ENCODE assay signal across 8 cellular contexts in genomic region chr2:239312741-239313246, GRCh38.
DNase-seq lines count a peak whose midpoint lies in the region; ATAC-seq and TF ChIP-seq lines count a peak whose summit lies in the region.

No MANE protein-coding gene starts in this region.

- no peak for TF ChIP-seq CTCF in breast epithelium (IDR thresholded peaks at IDR 0.05)
- TF ChIP-seq CTCF in MCF 10A (IDR thresholded peaks at IDR 0.05; ENCODE audit: unreplicated experiment), result no peak
- no peak for TF ChIP-seq CTCF in osteocyte (IDR thresholded peaks at IDR 0.05)

- H3K9me3 ChIP-seq in breast epithelium, result no peaks in the 10 kb centered on the region

- peaks cover 0 to 4% of the 10 kb centered on the region in 2 donors for H3K4me1 ChIP-seq in breast epithelium

- H3K4me1 Mint-ChIP-seq in MCF 10A (ENCODE audit: insufficient read depth, unreplicated experiment) (no peaks in the 10 kb centered on the region), osteocyte (ENCODE audit: unreplicated experiment) (peaks cover 21% of the 10 kb centered on the region)

- TF ChIP-seq POLR2A in breast epithelium (IDR thresholded peaks at IDR 0.05), result no peak

- H3K36me3 Mint-ChIP-seq in MCF 10A (ENCODE audit: insufficient read depth, unreplicated experiment) (peaks cover 5% of the 10 kb centered on the region), osteocyte (ENCODE audit: unreplicated experiment) (peaks cover 5% of the 10 kb centered on the region)

- H3K27ac ChIP-seq in breast epithelium, result peak overlapping the region in 1 of 2 donors; percentile 30

- no peaks in the 10 kb centered on the region for H3K27me3 Mint-ChIP-seq in MCF 10A (ENCODE audit: insufficient read depth, unreplicated experiment)
- no peaks in the 10 kb centered on the region for H3K27me3 Mint-ChIP-seq in osteocyte (ENCODE audit: unreplicated experiment)

- CTCF ChIA-PET in MCF 10A (lab: Yijun Ruan, JAX), result no interaction called here

- intact Hi-C loops in breast epithelium (cut with DNase I; ENCODE audit: low total_unique reads), result loop anchor here (1.0 kb wide), 1 partner anchor 37 kb away; no protein-coding TSS in a partner anchor
- intact Hi-C loops in MCF 10A (cut with micrococcal nuclease), result no loop called here
- intact Hi-C loops in head of caudate nucleus (cut with DNase I), result no loop called here

- ATAC-seq in HG03025 (IDR thresholded peaks at IDR 0.05; ENCODE audit: low FRiP score, unreplicated experiment), result no peak

- peak overlapping the region in 1 of 3 donors; percentile 48 for H3K4me3 ChIP-seq in breast epithelium

- POLR2A ChIA-PET in MCF 10A (lab: Yijun Ruan, JAX), result interaction anchor here (0.5 kb wide), 1 partner anchor 49 kb away, joined by 4 read pairs; no protein-coding TSS in a partner anchor

- no peaks in the 10 kb centered on the region for H3K36me3 ChIP-seq in breast epithelium

- H3K27ac Mint-ChIP-seq in MCF 10A (ENCODE audit: low read depth, unreplicated experiment) (no peak overlapping the region), osteocyte (ENCODE audit: unreplicated experiment) (no peak overlapping the region)

- no TSS peak for BruUV-seq in MCF 10A (replicated peaks; lab: Mats Ljungman, UMichigan)

- H3K27me3 ChIP-seq in breast epithelium, result no peaks in the 10 kb centered on the region

- no peaks in the 10 kb centered on the region for H3K9me3 Mint-ChIP-seq in MCF 10A (ENCODE audit: unreplicated experiment)
- no peaks in the 10 kb centered on the region for H3K9me3 Mint-ChIP-seq in osteocyte (ENCODE audit: unreplicated experiment)

- no peak overlapping the region for H3K4me3 Mint-ChIP-seq in MCF 10A (ENCODE audit: unreplicated experiment)
- H3K4me3 Mint-ChIP-seq in osteocyte (ENCODE audit: unreplicated experiment), result no peak overlapping the region

- peak; percentile 13 to 48 for DNase-seq in breast epithelium (ENCODE audit: low spot score in 2 of 2)
- DNase-seq in MCF 10A (ENCODE audit: unreplicated experiment), result no peak
- DNase-seq in head of caudate nucleus, result peak in 23 of 42 donors; percentile 4 to 50 (median 13)
- peak; percentile 80 for DNase-seq in osteocyte (ENCODE audit: extremely low spot score, unreplicated experiment)
- no peak for DNase-seq in foreskin melanocyte
- no peak for DNase-seq in NCI-H345 (lab: John Stamatoyannopoulos, UW)
- no peak for DNase-seq in NK-92 treated with Interleukin-12 subunit alpha and Interleukin-12 subunit beta, amount 100 ng/mL, for 24 hours (lab: John Stamatoyannopoulos, UW)

Comparison
In these comparisons a context has a peak if more than half of its experiments do, and no peak if none do; other contexts are left out.
1. DNase-seq: peak in breast epithelium (2 of 2), head of caudate nucleus (23 of 42) and osteocyte (single experiment); none in MCF 10A (single experiment), foreskin melanocyte (single experiment), NCI-H345 (single experiment) and NK-92 treated with Interleukin-12 subunit alpha and Interleukin-12 subunit beta, amount 100 ng/mL, for 24 hours (single experiment).